In genomic region chr10:102917314-102917961, GRCh38 we compare ENCODE assay signal across 2 cellular contexts.
TF ChIP-seq lines count a peak whose summit lies in the region.

No MANE protein-coding gene starts in this region.

TF ChIP-seq in HEK293, 187 proteins besides CTCF, POLR2A, EP300 and RAD21 (continued from another document and continues in another):
- TF ChIP-seq ZNF837 (tag by site-specific recombination; IDR thresholded peaks at IDR 0.05) (no peak), MZF1 (tag by site-specific recombination; IDR thresholded peaks at IDR 0.05; ENCODE audit: borderline replicate concordance) (no peak), ZBTB1 (tag by site-specific recombination; IDR thresholded peaks at IDR 0.05) (no peak), ZNF324 (tag by site-specific recombination; IDR thresholded peaks at IDR 0.05) (peak; percentile 64; the same call in 1 of the 2 replicates), ZNF335 (tag by site-specific recombination; conservative IDR thresholded peaks at IDR 0.05) (peak; percentile 65; the same call in 1 of the 2 replicates), ZNF701 (tag by site-specific recombination; IDR thresholded peaks at IDR 0.05) (no peak), WT1 (tag by site-specific recombination; IDR thresholded peaks at IDR 0.05) (peak; percentile 43; the same call in 1 of the 2 replicates), ZNF654 (tag by site-specific recombination; IDR thresholded peaks at IDR 0.05; ENCODE audit: low read depth) (peak; percentile 93), ZNF280D (tag by site-specific recombination; IDR thresholded peaks at IDR 0.05) (no peak), ZFP37 (tag by site-specific recombination; IDR thresholded peaks at IDR 0.05) (peak; percentile 80; the same call in 1 of the 2 replicates), ZNF10 (tag by site-specific recombination; IDR thresholded peaks at IDR 0.05) (0 out of 2 replicates have a peak, but pooled peaks have one; percentile 11), ZNF555 (tag by site-specific recombination; conservative IDR thresholded peaks at IDR 0.05) (no peak), ZNF629 (tag by site-specific recombination; IDR thresholded peaks at IDR 0.05) (no peak), ZNF768 (tag by site-specific recombination; IDR thresholded peaks at IDR 0.05) (no peak), ZNF610 (tag by site-specific recombination; IDR thresholded peaks at IDR 0.05; ENCODE audit: borderline replicate concordance) (peak; percentile 41; the same call in 1 of the 2 replicates)
- TF ChIP-seq, protein P1, sequence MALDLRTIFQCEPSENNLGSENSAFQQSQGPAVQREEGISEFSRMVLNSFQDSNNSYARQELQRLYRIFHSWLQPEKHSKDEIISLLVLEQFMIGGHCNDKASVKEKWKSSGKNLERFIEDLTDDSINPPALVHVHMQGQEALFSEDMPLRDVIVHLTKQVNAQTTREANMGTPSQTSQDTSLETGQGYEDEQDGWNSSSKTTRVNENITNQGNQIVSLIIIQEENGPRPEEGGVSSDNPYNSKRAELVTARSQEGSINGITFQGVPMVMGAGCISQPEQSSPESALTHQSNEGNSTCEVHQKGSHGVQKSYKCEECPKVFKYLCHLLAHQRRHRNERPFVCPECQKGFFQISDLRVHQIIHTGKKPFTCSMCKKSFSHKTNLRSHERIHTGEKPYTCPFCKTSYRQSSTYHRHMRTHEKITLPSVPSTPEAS (tag by site-specific recombination; IDR thresholded peaks at IDR 0.05) = 0 out of 2 replicates have a peak, but pooled peaks have one; percentile 16
- TF ChIP-seq, protein P2, sequence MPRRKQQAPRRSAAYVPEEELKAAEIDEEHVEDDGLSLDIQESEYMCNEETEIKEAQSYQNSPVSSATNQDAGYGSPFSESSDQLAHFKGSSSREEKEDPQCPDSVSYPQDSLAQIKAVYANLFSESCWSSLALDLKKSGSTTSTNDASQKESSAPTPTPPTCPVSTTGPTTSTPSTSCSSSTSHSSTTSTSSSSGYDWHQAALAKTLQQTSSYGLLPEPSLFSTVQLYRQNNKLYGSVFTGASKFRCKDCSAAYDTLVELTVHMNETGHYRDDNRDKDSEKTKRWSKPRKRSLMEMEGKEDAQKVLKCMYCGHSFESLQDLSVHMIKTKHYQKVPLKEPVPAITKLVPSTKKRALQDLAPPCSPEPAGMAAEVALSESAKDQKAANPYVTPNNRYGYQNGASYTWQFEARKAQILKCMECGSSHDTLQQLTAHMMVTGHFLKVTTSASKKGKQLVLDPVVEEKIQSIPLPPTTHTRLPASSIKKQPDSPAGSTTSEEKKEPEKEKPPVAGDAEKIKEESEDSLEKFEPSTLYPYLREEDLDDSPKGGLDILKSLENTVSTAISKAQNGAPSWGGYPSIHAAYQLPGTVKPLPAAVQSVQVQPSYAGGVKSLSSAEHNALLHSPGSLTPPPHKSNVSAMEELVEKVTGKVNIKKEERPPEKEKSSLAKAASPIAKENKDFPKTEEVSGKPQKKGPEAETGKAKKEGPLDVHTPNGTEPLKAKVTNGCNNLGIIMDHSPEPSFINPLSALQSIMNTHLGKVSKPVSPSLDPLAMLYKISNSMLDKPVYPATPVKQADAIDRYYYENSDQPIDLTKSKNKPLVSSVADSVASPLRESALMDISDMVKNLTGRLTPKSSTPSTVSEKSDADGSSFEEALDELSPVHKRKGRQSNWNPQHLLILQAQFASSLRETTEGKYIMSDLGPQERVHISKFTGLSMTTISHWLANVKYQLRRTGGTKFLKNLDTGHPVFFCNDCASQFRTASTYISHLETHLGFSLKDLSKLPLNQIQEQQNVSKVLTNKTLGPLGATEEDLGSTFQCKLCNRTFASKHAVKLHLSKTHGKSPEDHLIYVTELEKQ (tag by site-specific recombination; IDR thresholded peaks at IDR 0.05; ENCODE audit: borderline replicate concordance) = no peak
- TF ChIP-seq, protein P3, sequence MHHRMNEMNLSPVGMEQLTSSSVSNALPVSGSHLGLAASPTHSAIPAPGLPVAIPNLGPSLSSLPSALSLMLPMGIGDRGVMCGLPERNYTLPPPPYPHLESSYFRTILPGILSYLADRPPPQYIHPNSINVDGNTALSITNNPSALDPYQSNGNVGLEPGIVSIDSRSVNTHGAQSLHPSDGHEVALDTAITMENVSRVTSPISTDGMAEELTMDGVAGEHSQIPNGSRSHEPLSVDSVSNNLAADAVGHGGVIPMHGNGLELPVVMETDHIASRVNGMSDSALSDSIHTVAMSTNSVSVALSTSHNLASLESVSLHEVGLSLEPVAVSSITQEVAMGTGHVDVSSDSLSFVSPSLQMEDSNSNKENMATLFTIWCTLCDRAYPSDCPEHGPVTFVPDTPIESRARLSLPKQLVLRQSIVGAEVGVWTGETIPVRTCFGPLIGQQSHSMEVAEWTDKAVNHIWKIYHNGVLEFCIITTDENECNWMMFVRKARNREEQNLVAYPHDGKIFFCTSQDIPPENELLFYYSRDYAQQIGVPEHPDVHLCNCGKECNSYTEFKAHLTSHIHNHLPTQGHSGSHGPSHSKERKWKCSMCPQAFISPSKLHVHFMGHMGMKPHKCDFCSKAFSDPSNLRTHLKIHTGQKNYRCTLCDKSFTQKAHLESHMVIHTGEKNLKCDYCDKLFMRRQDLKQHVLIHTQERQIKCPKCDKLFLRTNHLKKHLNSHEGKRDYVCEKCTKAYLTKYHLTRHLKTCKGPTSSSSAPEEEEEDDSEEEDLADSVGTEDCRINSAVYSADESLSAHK (tag by site-specific recombination; IDR thresholded peaks at IDR 0.05) = no peak

TF ChIP-seq in GM12878, 131 proteins besides CTCF, POLR2A, EP300 and RAD21 (continued from another document and continues in another):
- peak; percentile 37; the same call in 1 of the 2 replicates for TF ChIP-seq ASH2L (IDR thresholded peaks at IDR 0.05; ENCODE audit: borderline replicate concordance, low read depth)
- no peak for TF ChIP-seq REST (IDR thresholded peaks at IDR 0.05; ENCODE audit: low read depth, low read length)
- TF ChIP-seq ZNF217 (IDR thresholded peaks at IDR 0.05) = no peak
- peak; percentile 97 for TF ChIP-seq NKRF (conservative IDR thresholded peaks at IDR 0.05)
- TF ChIP-seq FOS (IDR thresholded peaks at IDR 0.05; ENCODE audit: borderline replicate concordance, extremely low read depth, insufficient read length) = no peak
- TF ChIP-seq HSF1 (IDR thresholded peaks at IDR 0.05; ENCODE audit: low read depth, low read length) = no peak
- no peak for TF ChIP-seq ZNF384 (IDR thresholded peaks at IDR 0.05; ENCODE audit: borderline replicate concordance, low read depth, low read length)
- TF ChIP-seq, protein P4, sequence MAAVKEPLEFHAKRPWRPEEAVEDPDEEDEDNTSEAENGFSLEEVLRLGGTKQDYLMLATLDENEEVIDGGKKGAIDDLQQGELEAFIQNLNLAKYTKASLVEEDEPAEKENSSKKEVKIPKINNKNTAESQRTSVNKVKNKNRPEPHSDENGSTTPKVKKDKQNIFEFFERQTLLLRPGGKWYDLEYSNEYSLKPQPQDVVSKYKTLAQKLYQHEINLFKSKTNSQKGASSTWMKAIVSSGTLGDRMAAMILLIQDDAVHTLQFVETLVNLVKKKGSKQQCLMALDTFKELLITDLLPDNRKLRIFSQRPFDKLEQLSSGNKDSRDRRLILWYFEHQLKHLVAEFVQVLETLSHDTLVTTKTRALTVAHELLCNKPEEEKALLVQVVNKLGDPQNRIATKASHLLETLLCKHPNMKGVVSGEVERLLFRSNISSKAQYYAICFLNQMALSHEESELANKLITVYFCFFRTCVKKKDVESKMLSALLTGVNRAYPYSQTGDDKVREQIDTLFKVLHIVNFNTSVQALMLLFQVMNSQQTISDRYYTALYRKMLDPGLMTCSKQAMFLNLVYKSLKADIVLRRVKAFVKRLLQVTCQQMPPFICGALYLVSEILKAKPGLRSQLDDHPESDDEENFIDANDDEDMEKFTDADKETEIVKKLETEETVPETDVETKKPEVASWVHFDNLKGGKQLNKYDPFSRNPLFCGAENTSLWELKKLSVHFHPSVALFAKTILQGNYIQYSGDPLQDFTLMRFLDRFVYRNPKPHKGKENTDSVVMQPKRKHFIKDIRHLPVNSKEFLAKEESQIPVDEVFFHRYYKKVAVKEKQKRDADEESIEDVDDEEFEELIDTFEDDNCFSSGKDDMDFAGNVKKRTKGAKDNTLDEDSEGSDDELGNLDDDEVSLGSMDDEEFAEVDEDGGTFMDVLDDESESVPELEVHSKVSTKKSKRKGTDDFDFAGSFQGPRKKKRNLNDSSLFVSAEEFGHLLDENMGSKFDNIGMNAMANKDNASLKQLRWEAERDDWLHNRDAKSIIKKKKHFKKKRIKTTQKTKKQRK (IDR thresholded peaks at IDR 0.05; ENCODE audit: low read depth, low read length) = no peak
- TF ChIP-seq ZBED1 (IDR thresholded peaks at IDR 0.05; ENCODE audit: borderline replicate concordance) = no peak
- TF ChIP-seq MEF2B (IDR thresholded peaks at IDR 0.05; ENCODE audit: partially characterized antibody, poor library complexity, severe bottlenecking) = peak; percentile 93
- peak; percentile 15 for TF ChIP-seq RELA (IDR thresholded peaks at IDR 0.05; ENCODE audit: borderline replicate concordance, partially characterized antibody)
- TF ChIP-seq, protein P5, sequence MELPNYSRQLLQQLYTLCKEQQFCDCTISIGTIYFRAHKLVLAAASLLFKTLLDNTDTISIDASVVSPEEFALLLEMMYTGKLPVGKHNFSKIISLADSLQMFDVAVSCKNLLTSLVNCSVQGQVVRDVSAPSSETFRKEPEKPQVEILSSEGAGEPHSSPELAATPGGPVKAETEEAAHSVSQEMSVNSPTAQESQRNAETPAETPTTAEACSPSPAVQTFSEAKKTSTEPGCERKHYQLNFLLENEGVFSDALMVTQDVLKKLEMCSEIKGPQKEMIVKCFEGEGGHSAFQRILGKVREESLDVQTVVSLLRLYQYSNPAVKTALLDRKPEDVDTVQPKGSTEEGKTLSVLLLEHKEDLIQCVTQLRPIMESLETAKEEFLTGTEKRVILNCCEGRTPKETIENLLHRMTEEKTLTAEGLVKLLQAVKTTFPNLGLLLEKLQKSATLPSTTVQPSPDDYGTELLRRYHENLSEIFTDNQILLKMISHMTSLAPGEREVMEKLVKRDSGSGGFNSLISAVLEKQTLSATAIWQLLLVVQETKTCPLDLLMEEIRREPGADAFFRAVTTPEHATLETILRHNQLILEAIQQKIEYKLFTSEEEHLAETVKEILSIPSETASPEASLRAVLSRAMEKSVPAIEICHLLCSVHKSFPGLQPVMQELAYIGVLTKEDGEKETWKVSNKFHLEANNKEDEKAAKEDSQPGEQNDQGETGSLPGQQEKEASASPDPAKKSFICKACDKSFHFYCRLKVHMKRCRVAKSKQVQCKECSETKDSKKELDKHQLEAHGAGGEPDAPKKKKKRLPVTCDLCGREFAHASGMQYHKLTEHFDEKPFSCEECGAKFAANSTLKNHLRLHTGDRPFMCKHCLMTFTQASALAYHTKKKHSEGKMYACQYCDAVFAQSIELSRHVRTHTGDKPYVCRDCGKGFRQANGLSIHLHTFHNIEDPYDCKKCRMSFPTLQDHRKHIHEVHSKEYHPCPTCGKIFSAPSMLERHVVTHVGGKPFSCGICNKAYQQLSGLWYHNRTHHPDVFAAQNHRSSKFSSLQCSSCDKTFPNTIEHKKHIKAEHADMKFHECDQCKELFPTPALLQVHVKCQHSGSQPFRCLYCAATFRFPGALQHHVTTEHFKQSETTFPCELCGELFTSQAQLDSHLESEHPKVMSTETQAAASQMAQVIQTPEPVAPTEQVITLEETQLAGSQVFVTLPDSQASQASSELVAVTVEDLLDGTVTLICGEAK (IDR thresholded peaks at IDR 0.05; ENCODE audit: borderline replicate concordance) = no peak
- no peak for TF ChIP-seq WRNIP1 (IDR thresholded peaks at IDR 0.05; ENCODE audit: borderline replicate concordance, low read depth, low read length)
- TF ChIP-seq JUNB (IDR thresholded peaks at IDR 0.05) = no peak
- no peak for TF ChIP-seq NFYA (IDR thresholded peaks at IDR 0.05; ENCODE audit: borderline replicate concordance, low read depth, low read length)
- peak in 1 of 2 experiments; percentile 17; a peak in 1 of 4 replicates for TF ChIP-seq IKZF2 (IDR thresholded peaks at IDR 0.05)
- no peak for TF ChIP-seq POLR2AphosphoS5 (IDR thresholded peaks at IDR 0.05; ENCODE audit: low read length)
- no peak for TF ChIP-seq ESRRA (IDR thresholded peaks at IDR 0.05; ENCODE audit: low read length)
- no peak for TF ChIP-seq YBX1 (IDR thresholded peaks at IDR 0.05)
- TF ChIP-seq MTA3 (IDR thresholded peaks at IDR 0.05; ENCODE audit: borderline replicate concordance, low read length) = no peak
